ENCODE assay signal across 12 cellular contexts in genomic region chr6:166589334-166589731, GRCh38. TPM values are rescaled to one million over a fixed set of nuclear protein-coding genes. Genes with fewer than 3 reads are reported as not detected.
DNase-seq lines count a peak whose midpoint lies in the region; ATAC-seq and TF ChIP-seq lines count a peak whose summit lies in the region.
"Had no signal": no experiment of that assay in that cellular context is flagged by ENCODE, and none has a peak within 500 bp of the region (broad histone marks: within the 10 kb centered on the region; RNA-seq: fewer than 3 reads in every experiment).

No MANE protein-coding gene starts in this region.

- H3K36me3 ChIP-seq in brain microvascular endothelial cell (replicated peaks) = no peaks in the 10 kb centered on the region
- H3K36me3 ChIP-seq: esophagus squamous epithelium had no signal

- no peaks in the 10 kb centered on the region for H3K27me3 Mint-ChIP-seq in stimulated activated memory B cell treated with anti-CD40 and anti-IgM and Interleukin-4, amounts not matched to agents 10 μg/mL and 1 μg/mL and 100 μg/mL, for 72 hours

- no peak overlapping the region for H3K4me3 ChIP-seq in brain microvascular endothelial cell (ENCODE audit: low read depth, low read length)
- H3K4me3 ChIP-seq: esophagus squamous epithelium had no signal

- in situ Hi-C loops in brain microvascular endothelial cell (cut with HindIII; ENCODE audit: low pct_ligation_motif_present, low sequenced_read_pairs) = no loop called here

- ATAC-seq in activated naive CD4-positive, alpha-beta T cell treated with anti-CD3 and anti-CD28 coated beads, Interleukin-2, amount 50 U/mL, for 72 hours = peak; percentile 29 to 68
- ATAC-seq in HG02870 (IDR thresholded peaks at IDR 0.05; ENCODE audit: unreplicated experiment) = peak; percentile 25
- peak; percentile 52 for ATAC-seq in stimulated activated memory B cell treated with anti-CD40 and anti-IgM and Interleukin-4, amounts not matched to agents 10 μg/mL and 1 μg/mL and 100 μg/mL, for 72 hours
- ATAC-seq: activated T-cell treated with anti-CD3 and anti-CD28 coated beads, Interleukin-2, amount 50 U/mL, for 4 hours had no signal

- H3K4me3 Mint-ChIP-seq in stimulated activated memory B cell treated with anti-CD40 and anti-IgM and Interleukin-4, amounts not matched to agents 10 μg/mL and 1 μg/mL and 100 μg/mL, for 72 hours = peak overlapping the region; percentile 57
- H3K4me3 Mint-ChIP-seq: activated T-cell treated with anti-CD3 and anti-CD28 coated beads, Interleukin-2, amount 50 U/mL, for 4 hours had no signal

- TF ChIP-seq CTCF in brain microvascular endothelial cell (IDR thresholded peaks at IDR 0.05; ENCODE audit: low read depth, low read length, missing control alignments) = no peak

- H3K27ac ChIP-seq in brain microvascular endothelial cell = peak overlapping the region; percentile 6

- H3K36me3 Mint-ChIP-seq in activated naive CD4-positive, alpha-beta T cell treated with anti-CD3 and anti-CD28 coated beads, Interleukin-2, amount 50 U/mL, for 72 hours = no peaks in the 10 kb centered on the region
- H3K36me3 Mint-ChIP-seq in stimulated activated memory B cell treated with anti-CD40 and anti-IgM and Interleukin-4, amounts not matched to agents 10 μg/mL and 1 μg/mL and 100 μg/mL, for 72 hours = no peaks in the 10 kb centered on the region

- peak overlapping the region in 1 of 2 donors; percentile 50 for H3K27ac Mint-ChIP-seq in activated naive CD4-positive, alpha-beta T cell treated with anti-CD3 and anti-CD28 coated beads, Interleukin-2, amount 50 U/mL, for 72 hours
- H3K27ac Mint-ChIP-seq in stimulated activated memory B cell treated with anti-CD40 and anti-IgM and Interleukin-4, amounts not matched to agents 10 μg/mL and 1 μg/mL and 100 μg/mL, for 72 hours = peak overlapping the region; percentile 82

- no peaks in the 10 kb centered on the region for H3K9me3 Mint-ChIP-seq in activated naive CD4-positive, alpha-beta T cell treated with anti-CD3 and anti-CD28 coated beads, Interleukin-2, amount 50 U/mL, for 72 hours
- no peaks in the 10 kb centered on the region for H3K9me3 Mint-ChIP-seq in stimulated activated memory B cell treated with anti-CD40 and anti-IgM and Interleukin-4, amounts not matched to agents 10 μg/mL and 1 μg/mL and 100 μg/mL, for 72 hours
- H3K9me3 Mint-ChIP-seq: activated T-cell treated with anti-CD3 and anti-CD28 coated beads, Interleukin-2, amount 50 U/mL, for 4 hours had no signal

- no peak for DNase-seq in activated naive CD4-positive, alpha-beta T cell treated with anti-CD3 and anti-CD28 coated beads, Interleukin-2, amount 50 U/mL, for 72 hours (ENCODE audit: low spot score in 2 of 2)
- no peak for DNase-seq in activated naive CD4-positive, alpha-beta T cell treated with Interleukin-2 at 50 U/mL for 16 hours
- DNase-seq in brain microvascular endothelial cell = no peak
- DNase-seq in midbrain (lab: John Stamatoyannopoulos, UW) = no peak
- DNase-seq in NCI-H1417 treated with DMSO at 0.1 percent for 48 hours (lab: John Stamatoyannopoulos, UW) = no peak
- no peak for DNase-seq in SK-N-DZ (ENCODE audit: low spot score)
- DNase-seq: activated T-cell treated with anti-CD3 and anti-CD28 coated beads, Interleukin-2, amount 50 U/mL, for 4 hours; DMS79; esophagus squamous epithelium; NCI-H510A had no signal

- H3K4me1 Mint-ChIP-seq in stimulated activated memory B cell treated with anti-CD40 and anti-IgM and Interleukin-4, amounts not matched to agents 10 μg/mL and 1 μg/mL and 100 μg/mL, for 72 hours = peaks cover 40% of the 10 kb centered on the region

- no peaks in the 10 kb centered on the region for H3K27me3 ChIP-seq in brain microvascular endothelial cell (replicated peaks)
- H3K27me3 ChIP-seq: esophagus squamous epithelium had no signal

RNA-seq across cellular contexts. Expression of gene RAMACL, which starts 2.9 kb away (rescaled TPM):
- total RNA-seq in activated naive CD4-positive, alpha-beta T cell treated with anti-CD3 and anti-CD28 coated beads, Interleukin-2, amount 50 U/mL, for 72 hours = 1 to 10 TPM in 1 of 2 donors, under 1 TPM in 1; 0.52 to 1.2 TPM
- polyA plus RNA-seq in SK-N-DZ (2014; cell fraction: cytosol; rRNA removed) = 0.19 and 0.39 TPM in 2 replicates
- 0.38 and 1.1 TPM in 2 replicates for polyA plus RNA-seq in SK-N-DZ (2014; cell fraction: nucleus; rRNA removed)

RNA-seq across cellular contexts. Expression of gene RPS6KA2, which starts 37.7 kb away (rescaled TPM):
- total RNA-seq in activated naive CD4-positive, alpha-beta T cell treated with anti-CD3 and anti-CD28 coated beads, Interleukin-2, amount 50 U/mL, for 72 hours = 1 to 10 TPM; 2.9 to 4.0 TPM
- polyA plus RNA-seq in SK-N-DZ (2014; cell fraction: cytosol; rRNA removed) = 10.1 and 12.3 TPM in 2 replicates
- 6.8 and 9.0 TPM in 2 replicates for polyA plus RNA-seq in SK-N-DZ (2014; cell fraction: nucleus; rRNA removed)
